Comparison of ENCODE assay signal across 9 cellular contexts in genomic region chr2:33673937-33674336, GRCh38.
DNase-seq lines count a peak whose midpoint lies in the region; TF ChIP-seq lines count a peak whose summit lies in the region.
"Had no signal": no experiment of that assay in that cellular context is flagged by ENCODE, and none has a peak within 500 bp of the region (broad histone marks: within the 10 kb centered on the region; RNA-seq: fewer than 3 reads in every experiment).

No MANE protein-coding gene starts in this region.

- no peak overlapping the region for H2BK120ac ChIP-seq in mesendoderm (ENCODE audit: low read depth, low read length)

- H3K4me2 ChIP-seq in mesendoderm (ENCODE audit: low read length): no peak overlapping the region

- no peak overlapping the region for H3K56ac ChIP-seq in mesendoderm (ENCODE audit: low read length)

- no peaks in the 10 kb centered on the region for H3K79me1 ChIP-seq in mesendoderm (ENCODE audit: low read length)

- H2AK5ac ChIP-seq in mesendoderm (ENCODE audit: low read length): no peak overlapping the region

- no peak overlapping the region for H3K4me3 ChIP-seq in mesendoderm (ENCODE audit: low read length)
- H3K4me3 ChIP-seq: cardiac muscle cell had no signal

- no peaks in the 10 kb centered on the region for H3K36me3 ChIP-seq in mesendoderm (ENCODE audit: control insufficient read depth, insufficient read depth, low read length)
- H3K36me3 ChIP-seq: cardiac muscle cell had no signal

- no CpG with 5 or more reads among the region's 2 CpGs for WGBS in mesendoderm (ENCODE audit: extremely low coverage, insufficient coverage, low lambda C conversion rate)

- no peak overlapping the region for H3K9ac ChIP-seq in mesendoderm (ENCODE audit: low read length)

- H3K27me3 ChIP-seq in mesendoderm (ENCODE audit: insufficient read depth, low read length, poor library complexity): peaks cover 3% of the 10 kb centered on the region
- H3K27me3 ChIP-seq: cardiac muscle cell had no signal

- H4K5ac ChIP-seq in mesendoderm (ENCODE audit: low read length): no peak overlapping the region

- H4K8ac ChIP-seq in mesendoderm (ENCODE audit: low read depth, low read length): no peak overlapping the region

- no peak overlapping the region for H3K27ac ChIP-seq in mesendoderm (ENCODE audit: low read depth, low read length)
- H3K27ac ChIP-seq: cardiac muscle cell had no signal

- no peaks in the 10 kb centered on the region for H3K27me3 Mint-ChIP-seq in brain
- H3K27me3 Mint-ChIP-seq in T-helper 2 cell treated with Interferon-gamma antibody and Interleukin-4, amounts not matched to agents 5 μg/mL and 100 μg/mL, for 36 hours (ENCODE audit: low read depth): no peaks in the 10 kb centered on the region

- no peaks in the 10 kb centered on the region for H3K9me3 Mint-ChIP-seq in brain
- no peaks in the 10 kb centered on the region for H3K9me3 Mint-ChIP-seq in T-helper 2 cell treated with Interferon-gamma antibody and Interleukin-4, amounts not matched to agents 5 μg/mL and 100 μg/mL, for 36 hours

- peak; percentile 36 for DNase-seq in EH (ENCODE audit: low read depth)
- DNase-seq in KBM-7: peak; percentile 15
- peak; percentile 11 for DNase-seq in mesendoderm
- no peak for DNase-seq in GM19238 (ENCODE audit: insufficient read length, low spot score)
- no peak for DNase-seq in NCI-H2029 (lab: John Stamatoyannopoulos, UW)
- DNase-seq in activated T-cell treated with anti-CD3 and anti-CD28 coated beads, Interleukin-2, amount 50 U/mL, for 1 hour: no peak
- no peak for DNase-seq in T-helper 2 cell treated with Interferon-gamma antibody and Interleukin-4, amounts not matched to agents 5 μg/mL and 100 μg/mL, for 36 hours (ENCODE audit: low spot score)

- in situ Hi-C loops in KBM-7 (cut with MboI; ENCODE audit: low pct_unique_long_range_greater_than_20kb, low sequenced_read_pairs): no loop called here

- H3K4me3 Mint-ChIP-seq in brain: no peak overlapping the region
- no peak overlapping the region for H3K4me3 Mint-ChIP-seq in T-helper 2 cell treated with Interferon-gamma antibody and Interleukin-4, amounts not matched to agents 5 μg/mL and 100 μg/mL, for 36 hours

- no peak overlapping the region for H2BK5ac ChIP-seq in mesendoderm (ENCODE audit: low read length)

- H3K79me2 ChIP-seq in mesendoderm (ENCODE audit: control insufficient read depth, insufficient read depth, low read length): no peaks in the 10 kb centered on the region

- H3K36me3 Mint-ChIP-seq in brain: no peaks in the 10 kb centered on the region
- no peaks in the 10 kb centered on the region for H3K36me3 Mint-ChIP-seq in T-helper 2 cell treated with Interferon-gamma antibody and Interleukin-4, amounts not matched to agents 5 μg/mL and 100 μg/mL, for 36 hours (ENCODE audit: low read depth)

- no peaks in the 10 kb centered on the region for H3K4me1 ChIP-seq in mesendoderm (ENCODE audit: control insufficient read depth, low read depth, low read length)

- no peak overlapping the region for H3K4ac ChIP-seq in mesendoderm (ENCODE audit: low read depth, low read length)

- no peak overlapping the region for H3K23ac ChIP-seq in mesendoderm (ENCODE audit: low read length)

- TF ChIP-seq CTCF in brain (conservative IDR thresholded peaks at IDR 0.05): peak; percentile 64 to 71

- no peak overlapping the region for H3K18ac ChIP-seq in mesendoderm (ENCODE audit: low read length)

- H3K27ac Mint-ChIP-seq in brain: no peak overlapping the region
- no peak overlapping the region for H3K27ac Mint-ChIP-seq in T-helper 2 cell treated with Interferon-gamma antibody and Interleukin-4, amounts not matched to agents 5 μg/mL and 100 μg/mL, for 36 hours

- no peak overlapping the region for H2BK15ac ChIP-seq in mesendoderm (replicated peaks; ENCODE audit: low read depth)

- H3K4me1 Mint-ChIP-seq in brain: no peaks in the 10 kb centered on the region
- no peaks in the 10 kb centered on the region for H3K4me1 Mint-ChIP-seq in T-helper 2 cell treated with Interferon-gamma antibody and Interleukin-4, amounts not matched to agents 5 μg/mL and 100 μg/mL, for 36 hours (ENCODE audit: low read depth)

Comparison
In these comparisons a context has a peak if more than half of its experiments do, and no peak if none do; other contexts are left out.
1. DNase-seq: peak in EH (single experiment), KBM-7 (single experiment) and mesendoderm (single experiment); none in GM19238 (single experiment), NCI-H2029 (single experiment), activated T-cell treated with anti-CD3 and anti-CD28 coated beads, Interleukin-2, amount 50 U/mL, for 1 hour (single experiment) and T-helper 2 cell treated with Interferon-gamma antibody and Interleukin-4, amounts not matched to agents 5 μg/mL and 100 μg/mL, for 36 hours (single experiment).